In genomic region chrX:53481816-53482485, GRCh38 we compare ENCODE assay signal across 8 cellular contexts. TPM values are rescaled to one million over a fixed set of nuclear protein-coding genes. Genes with fewer than 3 reads are reported as not detected.
DNase-seq lines count a peak whose midpoint lies in the region; ATAC-seq, FAIRE-seq and TF ChIP-seq lines count a peak whose summit lies in the region.

No MANE protein-coding gene starts in this region.

- no peak overlapping the region for H3K56ac ChIP-seq in H1 (replicated peaks; ENCODE audit: insufficient read length, low read depth, low read length)

- no peak overlapping the region for H3K18ac ChIP-seq in H1 (ENCODE audit: extremely low read depth, low read length)

- TF ChIP-seq CTCF in H1 (IDR thresholded peaks at IDR 0.05; ENCODE audit: control extremely low read depth in 1 of 3, insufficient read depth in 1 of 3, low read depth in 1 of 3, low read length in 3 of 3): peak; percentile 19 to 69 (median 55)

- no peak overlapping the region for H2BK15ac ChIP-seq in H1 (ENCODE audit: low read length)

- POLR2A ChIA-PET in H1 (lab: Charles Lee; ENCODE audit: partially characterized antibody): interaction anchor here (0.9 to 1.8 kb wide), 2 partner anchors 49 to 59 kb away, joined by 4 to 5 read pairs; partner anchors contain the start of gene RIBC1

- TF ChIP-seq POLR2A in H1 (IDR thresholded peaks at IDR 0.05; ENCODE audit: control extremely low read depth in 1 of 2, low read depth in 2 of 2, low read length in 2 of 2): no peak

- no peak overlapping the region for H2BK5ac ChIP-seq in H1 (ENCODE audit: low read depth, low read length)

- DNase-seq in Ammon's horn (ENCODE audit: low spot score): peak; percentile 62
- DNase-seq in HAP-1 (ENCODE audit: low spot score in 2 of 2): peak; percentile 47 to 81
- DNase-seq in NCI-H526 treated with DMSO at 0.1 percent for 48 hours (lab: John Stamatoyannopoulos, UW): peak; percentile 31
- peak; percentile 44 to 45 for DNase-seq in activated CD4-positive, alpha-beta T cell treated with anti-CD3 and anti-CD28 coated beads, Interleukin-2, amount 50 U/mL, for 48 hours
- DNase-seq in H1 (ENCODE audit: low read depth in 1 of 2, low spot score in 2 of 2): peak in 1 of 2 experiments; percentile 61
- DNase-seq in naive B cell: peak; percentile 24
- DNase-seq in superior temporal gyrus (ENCODE audit: extremely low spot score): peak; percentile 64

- no peak overlapping the region for H3K27ac ChIP-seq in H1 (ENCODE audit: low read depth, low read length)

- in situ Hi-C loops in HAP-1 (cut with MboI; ENCODE audit: low sequenced_read_pairs): loop anchor here (10.0 kb wide), 1 partner anchor 167 kb away; no protein-coding TSS in a partner anchor

- H2AK5ac ChIP-seq in H1 (ENCODE audit: low read depth, low read length): no peak overlapping the region

- H3K9me3 Mint-ChIP-seq in naive B cell: peaks cover 0 to 6% (median 0%) of the 10 kb centered on the region in 7 donors

- H2BK120ac ChIP-seq in H1 (replicated peaks; ENCODE audit: low read depth, low read length): no peak overlapping the region

- peaks cover 6 to 36% (median 19%) of the 10 kb centered on the region in 3 donors for H3K27me3 Mint-ChIP-seq in naive B cell

- no peak overlapping the region for H3K9ac ChIP-seq in H1 (replicated peaks in 1 of 4; ENCODE audit: extremely low read depth in 1 of 4, low read depth in 3 of 4, low read length in 3 of 4)

- no peak overlapping the region for H2BK20ac ChIP-seq in H1 (ENCODE audit: low read length)

- peaks cover 0 to 7% (median 0%) of the 10 kb centered on the region in 3 donors for H3K4me1 Mint-ChIP-seq in naive B cell

- H3K14ac ChIP-seq in H1 (ENCODE audit: insufficient read length): no peak overlapping the region

- no peak overlapping the region for H3K4me2 ChIP-seq in H1 (ENCODE audit: insufficient read depth in 1 of 2, low read depth in 2 of 2, low read length in 2 of 2)

- peaks cover 0 to 7% of the 10 kb centered on the region in 2 donors for H3K36me3 Mint-ChIP-seq in naive B cell

- H2AFZ ChIP-seq in H1 (ENCODE audit: low read length): no peak overlapping the region; the same call in 1 of the 2 replicates

- H2BK12ac ChIP-seq in H1 (ENCODE audit: low read depth, low read length): no peak overlapping the region

- H3K4ac ChIP-seq in H1 (replicated peaks; ENCODE audit: insufficient read length, low read depth, low read length): no peak overlapping the region

- H4K8ac ChIP-seq in H1 (ENCODE audit: extremely low read depth, insufficient read depth, low read length): no peak overlapping the region; the same call in 1 of the 2 replicates

- H3K27ac Mint-ChIP-seq in naive B cell: no peak overlapping the region

- H3K9me3 ChIP-seq in HAP-1 (no peaks in the 10 kb centered on the region), H1 (ENCODE audit: insufficient read depth in 2 of 2, low read depth in 1 of 2, low read length in 1 of 2) (no peaks in the 10 kb centered on the region)

- TF ChIP-seq RAD21 in H1 (IDR thresholded peaks at IDR 0.05 in 1 of 2, conservative IDR thresholded peaks at IDR 0.05 in 1 of 2; ENCODE audit: low read depth in 2 of 2, low read length in 2 of 2): peak; percentile 55 to 68

- WGBS in H1 (ENCODE audit: extremely low coverage in 1 of 2, insufficient coverage in 1 of 2, insufficient read length in 1 of 2, insufficient replicate concordance in 2 of 2, low coverage in 1 of 2, low lambda C conversion rate in 2 of 2, missing lambda C conversion rate in 1 of 2), 2 experiments: 36% methylated on average over 3 of the region's 3 CpGs; no CpG with 5 or more reads in 1 of the 2 experiments

- H3K36me3 ChIP-seq in HAP-1 (replicated peaks): no peaks in the 10 kb centered on the region
- H3K36me3 ChIP-seq in H1 (ENCODE audit: control insufficient read depth in 2 of 4, insufficient read depth in 4 of 4, low read length in 3 of 4): no peaks in the 10 kb centered on the region

- no peak overlapping the region for H3K4me3 ChIP-seq in HAP-1
- no peak overlapping the region for H3K4me3 ChIP-seq in H1 (ENCODE audit: extremely low read depth in 1 of 4, insufficient read depth in 2 of 4, low read depth in 3 of 4, low read length in 4 of 4)

- no peak for TF ChIP-seq EP300 in H1 (IDR thresholded peaks at IDR 0.05; ENCODE audit: borderline replicate concordance in 1 of 2, low read depth in 2 of 2, low read length in 2 of 2)

- H3K4me1 ChIP-seq in HAP-1 (no peaks in the 10 kb centered on the region), H1 (replicated peaks in 1 of 4; ENCODE audit: control insufficient read depth in 3 of 4, insufficient read depth in 4 of 4, low read length in 3 of 4) (peaks cover 0 to 3% (median 0%) of the 10 kb centered on the region in 4 experiments; a peak in 4 of 7 replicates)

- H3K4me3 Mint-ChIP-seq in naive B cell: no peak overlapping the region

- H4K20me1 ChIP-seq in H1 (replicated peaks in 1 of 2; ENCODE audit: control insufficient read depth in 1 of 2, insufficient read depth in 2 of 2, low read length in 2 of 2): no peaks in the 10 kb centered on the region

- no peak overlapping the region for H4K5ac ChIP-seq in H1 (ENCODE audit: insufficient read length, low read depth, low read length)

- ATAC-seq in naive B cell (ENCODE audit: low read depth in 2 of 2): peak; percentile 25 to 54
- ATAC-seq in GM21529 (IDR thresholded peaks at IDR 0.05; ENCODE audit: unreplicated experiment): no peak

- FAIRE-seq in H1 (lab: Jason Lieb, UNC): peak; percentile 99

- H3K27me3 ChIP-seq in HAP-1 (ENCODE audit: low read depth): no peaks in the 10 kb centered on the region; the same call in 1 of the 2 replicates
- no peaks in the 10 kb centered on the region for H3K27me3 ChIP-seq in H1 (replicated peaks in 1 of 4; ENCODE audit: control insufficient read depth in 3 of 4, extremely low read depth in 1 of 4, insufficient read depth in 3 of 4, low read length in 3 of 4)

- H4K91ac ChIP-seq in H1 (replicated peaks; ENCODE audit: insufficient read length, low read length): no peak overlapping the region

- H3K79me1 ChIP-seq in H1 (ENCODE audit: low read depth, low read length): no peaks in the 10 kb centered on the region

- H3K23ac ChIP-seq in H1 (ENCODE audit: insufficient read length): no peak overlapping the region

- no peaks in the 10 kb centered on the region for H3K79me2 ChIP-seq in H1 (ENCODE audit: control insufficient read depth in 1 of 2, insufficient read depth in 2 of 2, low read length in 2 of 2)

- CTCF ChIA-PET in H1 (lab: Charles Lee; ENCODE audit: partially characterized antibody): interaction anchor here (0.6 to 3.7 kb wide), 32 partner anchors 8 to 256 kb away, joined by 3 to 21 read pairs (median 4); no protein-coding TSS in a partner anchor

- H3K23me2 ChIP-seq in H1 (ENCODE audit: low read depth, low read length): no peaks in the 10 kb centered on the region

TF ChIP-seq in H1, 55 proteins besides CTCF, POLR2A, EP300 and RAD21 (continues in another document):
- no peak for TF ChIP-seq JUND (IDR thresholded peaks at IDR 0.05; ENCODE audit: low read length)
- no peak for TF ChIP-seq SP2 (IDR thresholded peaks at IDR 0.05; ENCODE audit: low read length)
- no peak for TF ChIP-seq RNF2 (IDR thresholded peaks at IDR 0.05; ENCODE audit: borderline replicate concordance, low read depth, low read length, missing control alignments, poor library complexity, severe bottlenecking)
- TF ChIP-seq USF2 (IDR thresholded peaks at IDR 0.05; ENCODE audit: low read length): no peak
- TF ChIP-seq EZH2 (IDR thresholded peaks at IDR 0.05; ENCODE audit: low read depth, low read length, severe bottlenecking): no peak

RNA-seq across cellular contexts. Expression of gene HSD17B10, which starts 47.8 kb away (rescaled TPM):
- 114 and 116 TPM in 2 replicates for total RNA-seq in H1 (2021; fragmentation: NEBNext Ultra II Directional; extraction: Animal tissue kit (Norgen Biotek cat#: 25700))
- polyA plus RNA-seq in H1 (2011; rRNA removed) (223 and 236 TPM in 2 replicates), naive B cell (ENCODE audit: low read depth in 6 of 6) (100 to 1,000 TPM in 5 of 6 donors, 10 to 100 TPM in 1; 96.9 to 181 (median 116) TPM)
- polyA plus RNA-seq in H1 (2011; cell fraction: cytosol; rRNA removed): 227 TPM
- polyA plus RNA-seq in H1 (2011; cell fraction: nucleus; rRNA removed): 156 TPM
- polyA plus RNA-seq in H1 (2012, experiment 1 of 2): 129 to 187 TPM (median 174 TPM) in 4 replicates
- polyA plus RNA-seq in H1 (2012, experiment 2 of 2): 204 TPM
- 104 TPM for polyA plus RNA-seq in H1 (2013, experiment 1 of 2)
- polyA plus RNA-seq in H1 (2013, experiment 2 of 2): 99.9 TPM
- 107 and 123 TPM in 2 replicates for polyA minus RNA-seq in H1 (2011; rRNA and poly(A)+ RNA removed)
- polyA minus RNA-seq in H1 (2011; cell fraction: cytosol; rRNA and poly(A)+ RNA removed): 44.4 TPM
- polyA minus RNA-seq in H1 (2011; cell fraction: nucleus; rRNA and poly(A)+ RNA removed): 29.3 TPM

RNA-seq across cellular contexts. Expression of gene RIBC1, which starts 59.3 kb away (rescaled TPM):
- 0.82 and 0.97 TPM in 2 replicates for total RNA-seq in H1 (2021; fragmentation: NEBNext Ultra II Directional; extraction: Animal tissue kit (Norgen Biotek cat#: 25700))
- polyA plus RNA-seq in H1 (2011; rRNA removed) (0.41 and 0.46 TPM in 2 replicates), naive B cell (ENCODE audit: low read depth in 6 of 6) (under 1 TPM in 4 of 6 donors, not detected in 2; 0.31 to 0.57 (median 0.43) TPM)
- 0.62 TPM for polyA plus RNA-seq in H1 (2011; cell fraction: cytosol; rRNA removed)
- polyA plus RNA-seq in H1 (2011; cell fraction: nucleus; rRNA removed): 0.66 TPM
- 0.97 to 1.9 TPM (median 1.3 TPM) in 4 replicates for polyA plus RNA-seq in H1 (2012, experiment 1 of 2)
- 0.20 TPM for polyA plus RNA-seq in H1 (2012, experiment 2 of 2)
- 0.61 TPM for polyA plus RNA-seq in H1 (2013, experiment 1 of 2)
- 0.70 TPM for polyA plus RNA-seq in H1 (2013, experiment 2 of 2)
- polyA minus RNA-seq in H1 (2011; rRNA and poly(A)+ RNA removed): 0.41 TPM in 2 replicates
- not detected for polyA minus RNA-seq in H1 (2011; cell fraction: cytosol; rRNA and poly(A)+ RNA removed)
- polyA minus RNA-seq in H1 (2011; cell fraction: nucleus; rRNA and poly(A)+ RNA removed): 0.60 TPM

RNA-seq across cellular contexts. Expression of gene SMC1A, which starts 59.5 kb away (rescaled TPM):
- total RNA-seq in H1 (2021; fragmentation: NEBNext Ultra II Directional; extraction: Animal tissue kit (Norgen Biotek cat#: 25700)): 98.1 and 104 TPM in 2 replicates
- 22.2 and 23.6 TPM in 2 replicates for polyA plus RNA-seq in H1 (2011; rRNA removed)
- polyA plus RNA-seq in H1 (2011; cell fraction: cytosol; rRNA removed): 40.1 TPM
- polyA plus RNA-seq in H1 (2011; cell fraction: nucleus; rRNA removed): 39.9 TPM
- polyA plus RNA-seq in H1 (2012, experiment 1 of 2): 60.2 to 103 TPM (median 76.3 TPM) in 4 replicates
- 3.6 TPM for polyA plus RNA-seq in H1 (2012, experiment 2 of 2)
- polyA plus RNA-seq in H1 (2013, experiment 1 of 2): 69.5 TPM
- polyA plus RNA-seq in H1 (2013, experiment 2 of 2): 71.4 TPM
- 62.3 and 74.3 TPM in 2 replicates for polyA minus RNA-seq in H1 (2011; rRNA and poly(A)+ RNA removed)
- 62.3 TPM for polyA minus RNA-seq in H1 (2011; cell fraction: cytosol; rRNA and poly(A)+ RNA removed)
- polyA minus RNA-seq in H1 (2011; cell fraction: nucleus; rRNA and poly(A)+ RNA removed): 54.4 TPM
- polyA plus RNA-seq in naive B cell (ENCODE audit: low read depth in 6 of 6): 10 to 100 TPM; 31.1 to 79.1 (median 50.3) TPM
